Comparison of ENCODE assay signal across 3 cellular contexts in genomic region chr2:33696234-33696633, GRCh38.
"Had no signal": no experiment of that assay in that cellular context is flagged by ENCODE, and none has a peak within 500 bp of the region (broad histone marks: within the 10 kb centered on the region; RNA-seq: fewer than 3 reads in every experiment).

No MANE protein-coding gene starts in this region.

- DNase-seq: GDM1, GF-D8 had no signal

- H3K4me3 ChIP-seq: GM12878 had no signal
